8 cellular contexts compared by ENCODE assay signal in the genomic region with DNA sequence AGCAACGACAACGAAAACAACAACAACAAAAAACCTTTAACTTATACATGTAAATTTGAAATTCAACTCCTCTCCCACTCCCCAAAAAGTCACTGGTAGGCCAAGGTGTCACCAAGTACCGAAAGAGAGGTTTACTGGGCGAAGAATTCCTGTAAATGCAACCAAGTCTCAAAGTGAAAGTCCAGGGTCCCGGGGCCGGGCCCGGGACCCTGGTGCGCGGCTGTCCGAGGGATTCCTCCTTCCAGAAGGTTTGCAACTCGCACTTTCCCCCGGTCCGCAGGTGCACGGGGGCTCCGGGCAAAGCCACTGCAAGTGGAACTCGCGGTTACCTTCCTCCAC. TPM values are rescaled to one million over a fixed set of nuclear protein-coding genes. Genes with fewer than 3 reads are reported as not detected.
A peak's percentile ranks its signal among the peaks of the same experiment; 100 is the strongest.
DNase-seq lines count a peak whose midpoint lies in the region; ATAC-seq, FAIRE-seq and TF ChIP-seq lines count a peak whose summit lies in the region.

No MANE protein-coding gene starts in this region.

- WGBS in small intestine, 3 donors = 0 to 1% (median 0%) methylated on average over 17 of the region's 17 CpGs

- H3K4me1 Mint-ChIP-seq in glutamatergic neuron (ENCODE audit: low read depth, unreplicated experiment) = peaks cover 44% of the 10 kb centered on the region

- H3K36me3 Mint-ChIP-seq in glutamatergic neuron (ENCODE audit: unreplicated experiment) = peaks cover 6% of the 10 kb centered on the region

- H3K9ac ChIP-seq in HCT116 (ENCODE audit: low read length) = peak overlapping the region; percentile 86

- H3K27me3 ChIP-seq in HCT116 (ENCODE audit: insufficient read depth, low read length) (no peaks in the 10 kb centered on the region), small intestine (ENCODE audit: control insufficient read depth in 2 of 2, insufficient read depth in 2 of 2, low read length in 2 of 2) (no peaks in the 10 kb centered on the region)

- H3K27me3 Mint-ChIP-seq in glutamatergic neuron (ENCODE audit: unreplicated experiment) = peaks cover 19% of the 10 kb centered on the region

- intact Hi-C loops in HCT116 (cut with micrococcal nuclease) = loop anchor here (2.0 kb wide), 1 partner anchor 77 kb away; no protein-coding TSS in a partner anchor

- no peaks in the 10 kb centered on the region for H3K9me2 ChIP-seq in HCT116 (ENCODE audit: insufficient read depth)

- FAIRE-seq in small intestine (lab: Jason Lieb, UNC) = no peak

- peaks cover 57% of the 10 kb centered on the region for H3K79me2 ChIP-seq in HCT116 (ENCODE audit: insufficient read depth, low read length)

- H3K4me2 ChIP-seq in HCT116 (ENCODE audit: low read length) = peak overlapping the region; percentile 92

- H3K9me3 ChIP-seq in HCT116 (ENCODE audit: control insufficient read depth in 1 of 2, insufficient read depth in 1 of 2, low read depth in 1 of 2, low read length in 2 of 2) (no peaks in the 10 kb centered on the region), small intestine (ENCODE audit: control insufficient read depth, low read depth) (no peaks in the 10 kb centered on the region)

- no TSS peak for BruUV-seq in HCT116 (replicated peaks; lab: Mats Ljungman, UMichigan)

- peaks cover 28% of the 10 kb centered on the region for H3K9me3 Mint-ChIP-seq in glutamatergic neuron (ENCODE audit: unreplicated experiment)

- peak overlapping the region; percentile 99 for H3K4me3 Mint-ChIP-seq in glutamatergic neuron (ENCODE audit: unreplicated experiment)

- H4K20me1 ChIP-seq in HCT116 (ENCODE audit: insufficient read depth) = peaks cover 23% of the 10 kb centered on the region; the same call in 1 of the 2 replicates

- TF ChIP-seq POLR2A in HCT116 (IDR thresholded peaks at IDR 0.05; ENCODE audit: borderline replicate concordance, extremely low read depth, insufficient read depth, insufficient read length) = no peak

- H3K4me1 ChIP-seq in HCT116 (ENCODE audit: control insufficient read depth in 1 of 2, insufficient read depth in 2 of 2, low read length in 2 of 2) (peaks cover 37 to 54% of the 10 kb centered on the region in 2 experiments), small intestine (ENCODE audit: control insufficient read depth in 2 of 2, insufficient read depth in 1 of 2, low read depth in 1 of 2, low read length in 1 of 2) (peaks cover 3 to 17% of the 10 kb centered on the region in 2 donors)

- DNase-seq in HCT116 (ENCODE audit: low read depth, low spot score) (no peak), glutamatergic neuron (no peak), small intestine (no peak), T-helper 9 cell (no peak)
- no peak for DNase-seq in stimulated activated CD4-positive, alpha-beta T cell treated with anti-CD3 and anti-CD28 coated beads, Interleukin-2, amount 100 ng/mL, for 48 hours

- no peak for TF ChIP-seq CTCF in HCT116 (IDR thresholded peaks at IDR 0.05 in 2 of 3, conservative IDR thresholded peaks at IDR 0.05 in 1 of 3; ENCODE audit: borderline replicate concordance in 1 of 3, insufficient read depth in 1 of 3, low read depth in 2 of 3, low read length in 2 of 3)
- TF ChIP-seq CTCF in WI38 (IDR thresholded peaks at IDR 0.05; ENCODE audit: low read depth, low read length) = no peak
- TF ChIP-seq CTCF in glutamatergic neuron (IDR thresholded peaks at IDR 0.05; ENCODE audit: partially characterized antibody, unreplicated experiment) = no peak

- H2AFZ ChIP-seq in HCT116 (ENCODE audit: low read depth, low read length, poor library complexity, severe bottlenecking) = no peak overlapping the region

- TF ChIP-seq RAD21 in HCT116 (IDR thresholded peaks at IDR 0.05; ENCODE audit: low read depth) = no peak

- H3K27ac Mint-ChIP-seq in glutamatergic neuron (ENCODE audit: unreplicated experiment) = peak overlapping the region; percentile 92

- no peak for ATAC-seq in HCT116
- no peak for ATAC-seq in HG03095 (IDR thresholded peaks at IDR 0.05; ENCODE audit: unreplicated experiment)
- no peak for ATAC-seq in GM19463 (IDR thresholded peaks at IDR 0.05; ENCODE audit: unreplicated experiment)

- RAD21 ChIA-PET in HCT116 (lab: Charles Lee; ENCODE audit: low non-redundant PET in 1 of 2, low total read pairs in 2 of 2, uncharacterized antibody in 2 of 2, unreplicated experiment in 2 of 2) = no interaction called here

- no peaks in the 10 kb centered on the region for H3K36me3 ChIP-seq in HCT116 (ENCODE audit: control insufficient read depth in 1 of 2, insufficient read depth in 2 of 2, low read length in 2 of 2)
- no peaks in the 10 kb centered on the region for H3K36me3 ChIP-seq in small intestine (ENCODE audit: control insufficient read depth in 2 of 2, insufficient read depth in 2 of 2, low read length in 2 of 2)

- CTCF ChIA-PET in HCT116 (lab: Charles Lee) = no interaction called here

- H3K27ac ChIP-seq in HCT116 (ENCODE audit: low read depth, low read length) (peak overlapping the region; percentile 92), small intestine (ENCODE audit: low read depth in 1 of 2, low read length in 1 of 2) (peak overlapping the region; percentile 97 to 98)

- POLR2A ChIA-PET in HCT116 (lab: Charles Lee) = no interaction called here

- peak overlapping the region; percentile 68 to 70 for H3K4me3 ChIP-seq in HCT116 (replicated peaks in 1 of 2; ENCODE audit: low read depth in 1 of 2, low read length in 2 of 2)
- H3K4me3 ChIP-seq in WI38 (ENCODE audit: low read depth, low read length) = peak overlapping the region; percentile 72
- peak overlapping the region; percentile 92 to 98 for H3K4me3 ChIP-seq in small intestine (ENCODE audit: low read depth in 1 of 2, low read length in 2 of 2)

TF ChIP-seq in HCT116, 20 proteins besides CTCF, POLR2A, EP300 and RAD21:
- no peak for TF ChIP-seq POLR2AphosphoS5 (IDR thresholded peaks at IDR 0.05; ENCODE audit: low read depth, low read length)
- TF ChIP-seq SIN3A (IDR thresholded peaks at IDR 0.05; ENCODE audit: low read depth) = no peak
- TF ChIP-seq EGR1 (IDR thresholded peaks at IDR 0.05; ENCODE audit: low read depth) = no peak
- no peak for TF ChIP-seq SP1 (IDR thresholded peaks at IDR 0.05; ENCODE audit: low read depth)
- no peak for TF ChIP-seq ELF1 (IDR thresholded peaks at IDR 0.05; ENCODE audit: borderline replicate concordance, low read depth)
- no peak for TF ChIP-seq YY1 (IDR thresholded peaks at IDR 0.05; ENCODE audit: extremely low read depth, insufficient replicate concordance, low read depth, low read length)
- no peak for TF ChIP-seq ZNF274 (IDR thresholded peaks at IDR 0.05; ENCODE audit: low read depth, low read length)
- TF ChIP-seq JUND (IDR thresholded peaks at IDR 0.05) = no peak
- TF ChIP-seq, protein P1, sequence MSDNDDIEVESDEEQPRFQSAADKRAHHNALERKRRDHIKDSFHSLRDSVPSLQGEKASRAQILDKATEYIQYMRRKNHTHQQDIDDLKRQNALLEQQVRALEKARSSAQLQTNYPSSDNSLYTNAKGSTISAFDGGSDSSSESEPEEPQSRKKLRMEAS (IDR thresholded peaks at IDR 0.05) = no peak
- TF ChIP-seq CBX3 (IDR thresholded peaks at IDR 0.05; ENCODE audit: low read depth) = no peak
- TF ChIP-seq SRF (IDR thresholded peaks at IDR 0.05; ENCODE audit: low read depth) = no peak
- TF ChIP-seq CEBPB (IDR thresholded peaks at IDR 0.05; ENCODE audit: low read depth) = no peak
- TF ChIP-seq, protein P2, sequence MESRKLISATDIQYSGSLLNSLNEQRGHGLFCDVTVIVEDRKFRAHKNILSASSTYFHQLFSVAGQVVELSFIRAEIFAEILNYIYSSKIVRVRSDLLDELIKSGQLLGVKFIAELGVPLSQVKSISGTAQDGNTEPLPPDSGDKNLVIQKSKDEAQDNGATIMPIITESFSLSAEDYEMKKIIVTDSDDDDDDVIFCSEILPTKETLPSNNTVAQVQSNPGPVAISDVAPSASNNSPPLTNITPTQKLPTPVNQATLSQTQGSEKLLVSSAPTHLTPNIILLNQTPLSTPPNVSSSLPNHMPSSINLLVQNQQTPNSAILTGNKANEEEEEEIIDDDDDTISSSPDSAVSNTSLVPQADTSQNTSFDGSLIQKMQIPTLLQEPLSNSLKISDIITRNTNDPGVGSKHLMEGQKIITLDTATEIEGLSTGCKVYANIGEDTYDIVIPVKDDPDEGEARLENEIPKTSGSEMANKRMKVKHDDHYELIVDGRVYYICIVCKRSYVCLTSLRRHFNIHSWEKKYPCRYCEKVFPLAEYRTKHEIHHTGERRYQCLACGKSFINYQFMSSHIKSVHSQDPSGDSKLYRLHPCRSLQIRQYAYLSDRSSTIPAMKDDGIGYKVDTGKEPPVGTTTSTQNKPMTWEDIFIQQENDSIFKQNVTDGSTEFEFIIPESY (IDR thresholded peaks at IDR 0.05; ENCODE audit: extremely low read depth, insufficient replicate concordance, low read length) = no peak
- no peak for TF ChIP-seq ZFX (IDR thresholded peaks at IDR 0.05)

RNA-seq across cellular contexts. Expression of a gene that starts 1.1 kb away (rescaled TPM):
- 137 TPM for total RNA-seq in HCT116 (2021; ENCODE audit: unreplicated experiment)
- polyA plus RNA-seq in HCT116 (2012) = 77.3 and 95.6 TPM in 2 replicates
- 188 TPM for total RNA-seq in glutamatergic neuron (ENCODE audit: unreplicated experiment)
- polyA plus RNA-seq in small intestine = 100 to 1,000 TPM in 2 of 3 donors, 10 to 100 TPM in 1; 71.4 to 116 (median 114) TPM
